Comparison of ENCODE assay signal across 8 cellular contexts in the genomic region with DNA sequence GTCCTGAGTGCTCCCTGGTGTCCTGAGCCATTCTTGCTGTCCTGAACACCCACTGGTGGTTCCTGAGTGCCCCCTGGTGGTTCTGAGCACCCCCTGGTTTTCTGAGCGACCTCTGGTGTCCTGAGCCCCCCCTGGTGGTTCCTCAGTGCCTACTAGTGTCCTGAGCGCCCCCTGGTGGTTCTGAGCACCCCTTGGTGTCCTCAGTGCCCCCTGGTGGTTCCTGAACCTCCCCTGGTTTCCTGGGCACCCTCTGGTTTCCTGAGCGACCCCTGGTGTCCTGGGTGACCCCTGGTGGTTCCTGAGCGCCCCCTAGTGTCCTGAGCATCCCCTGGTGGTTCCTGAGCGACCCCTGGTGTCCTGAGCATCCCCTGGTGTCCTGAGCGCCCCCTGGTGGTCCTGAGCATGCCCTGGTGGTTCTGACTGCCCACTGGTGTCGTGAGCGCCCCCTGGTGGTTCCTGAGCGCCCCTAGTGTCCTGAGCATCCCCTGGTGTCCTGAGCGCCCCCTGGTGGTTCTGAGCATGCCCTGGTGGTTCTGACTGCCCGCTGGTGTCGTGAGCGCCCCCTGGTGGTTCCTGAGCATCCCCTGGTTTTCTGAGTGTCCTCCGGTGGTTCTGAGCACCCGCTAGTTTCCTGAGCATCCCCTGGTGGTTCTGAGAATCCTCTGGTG.
A peak's percentile ranks its signal among the peaks of the same experiment; 100 is the strongest.
DNase-seq lines count a peak whose midpoint lies in the region; TF ChIP-seq lines count a peak whose summit lies in the region.

No MANE protein-coding gene starts in this region.

- H3T11ph ChIP-seq in H9 (ENCODE audit: low read length), result no peak overlapping the region

- no CpG with 5 or more reads among the region's 15 CpGs for WGBS in H9 (ENCODE audit: extremely low coverage, insufficient read length, low lambda C conversion rate)

- H3K56ac ChIP-seq in H9 (ENCODE audit: insufficient read length, low read depth, low read length), result no peak overlapping the region

- no peak overlapping the region for H3K4ac ChIP-seq in H9 (ENCODE audit: low read depth, low read length)

- TF ChIP-seq CTCF in GM12864 (IDR thresholded peaks at IDR 0.05; ENCODE audit: low read depth, low read length, missing control alignments) (peak; percentile 61), H9 (conservative IDR thresholded peaks at IDR 0.05) (peak; percentile 36; the same call in 2 of the 3 replicates)

- H3K23me2 ChIP-seq in H9 (ENCODE audit: insufficient read length, low read depth, low read length, poor library complexity, severe bottlenecking), result no peaks in the 10 kb centered on the region

- H3K4me1 Mint-ChIP-seq in H9, result no peaks in the 10 kb centered on the region

- H3K18ac ChIP-seq in H9 (ENCODE audit: insufficient read length, low read depth, low read length), result no peak overlapping the region

- no peak overlapping the region for H2AFZ ChIP-seq in H9 (ENCODE audit: low read length)

- H3K27ac Mint-ChIP-seq in H9, result no peak overlapping the region

- H3K9me3 ChIP-seq in H9 (ENCODE audit: control insufficient read depth, low read depth, low read length), result peaks cover 49% of the 10 kb centered on the region

- H3K79me2 ChIP-seq in H9 (ENCODE audit: insufficient read depth, low read length), result no peaks in the 10 kb centered on the region

- H3K4me2 ChIP-seq in H9 (ENCODE audit: insufficient read depth, insufficient read length, low read length), result no peak overlapping the region

- H3K4me1 ChIP-seq in H9 (ENCODE audit: insufficient read depth, low read length), result no peaks in the 10 kb centered on the region

- no peak overlapping the region for H3K14ac ChIP-seq in H9 (ENCODE audit: insufficient read depth, low read length)

- no peak overlapping the region for H2BK15ac ChIP-seq in H9 (ENCODE audit: low read depth, low read length)

- H3K9ac ChIP-seq in H9 (ENCODE audit: extremely low read depth, insufficient read length, low read length), result no peak overlapping the region

- no peak overlapping the region for H3K4me3 Mint-ChIP-seq in H9

- H3K9me3 Mint-ChIP-seq in H9, result peaks cover 75 to 83% of the 10 kb centered on the region in 2 experiments

- no peak overlapping the region for H3K27ac ChIP-seq in H9 (ENCODE audit: insufficient read length, low read depth, low read length)

- H2BK12ac ChIP-seq in H9 (ENCODE audit: insufficient read length, low read depth, low read length), result no peak overlapping the region

- H3K27me3 ChIP-seq in H9 (ENCODE audit: insufficient read depth, low read length), result no peaks in the 10 kb centered on the region

- H4K5ac ChIP-seq in H9 (ENCODE audit: insufficient read length, low read depth, low read length), result no peak overlapping the region

- no peak overlapping the region for H3K23ac ChIP-seq in H9 (ENCODE audit: insufficient read length, low read depth, low read length)

- H3K27me3 Mint-ChIP-seq in H9 (ENCODE audit: low read depth), result no peaks in the 10 kb centered on the region

- no peak overlapping the region for H2BK5ac ChIP-seq in H9 (ENCODE audit: insufficient read length, low read length)

- H4K20me1 ChIP-seq in H9 (ENCODE audit: control insufficient read depth, insufficient read depth, insufficient read length), result no peaks in the 10 kb centered on the region

- DNase-seq in GM12864 (ENCODE audit: low read depth) (peak; percentile 68), H9 (no peak), NCI-H2171 treated with DMSO at 0.1 percent for 48 hours (lab: John Stamatoyannopoulos, UW) (peak; percentile 46), head of caudate nucleus (peak in 30 of 42 donors; percentile 3 to 61 (median 24)), NCI-H774 (lab: John Stamatoyannopoulos, UW) (no peak), NAMALWA (ENCODE audit: low spot score) (no peak)
- DNase-seq in activated T-cell treated with anti-CD3 and anti-CD28 coated beads, Interleukin-2, amount 50 U/mL, for 1 hour, result peak; percentile 79
- peak; percentile 69 for DNase-seq in stimulated activated CD4-positive, alpha-beta T cell treated with anti-CD3 and anti-CD28 coated beads, Interleukin-4, amount 100 ng/mL, for 1 hour

- no peak overlapping the region for H4K91ac ChIP-seq in H9 (ENCODE audit: insufficient read length, low read depth, low read length)

- H2BK20ac ChIP-seq in H9 (ENCODE audit: low read depth, low read length, poor library complexity, severe bottlenecking), result no peak overlapping the region

- peak overlapping the region; percentile 30 for H3K4me3 ChIP-seq in GM12864 (ENCODE audit: low read depth, low read length)

- peaks cover 12 to 22% (median 17%) of the 10 kb centered on the region in 3 experiments; a peak in 6 of 7 replicates for H3K36me3 Mint-ChIP-seq in H9 (ENCODE audit: insufficient read depth in 1 of 3, low read depth in 3 of 3)

- no peak overlapping the region for H2AK5ac ChIP-seq in H9 (ENCODE audit: insufficient read length, low read length)

- no peak overlapping the region for H2BK120ac ChIP-seq in H9 (ENCODE audit: low read depth, low read length, poor library complexity, severe bottlenecking)

- intact Hi-C loops in head of caudate nucleus (cut with DNase I), result no loop called here

- H3K79me1 ChIP-seq in H9 (ENCODE audit: insufficient read depth, low read depth, low read length, poor library complexity, severe bottlenecking), result no peaks in the 10 kb centered on the region

- H4K8ac ChIP-seq in H9 (replicated peaks; ENCODE audit: insufficient read length, low read depth, low read length), result no peak overlapping the region

Comparison
In these comparisons a context has a peak if more than half of its experiments do, and no peak if none do; other contexts are left out.
1. DNase-seq: peak in GM12864 (single experiment), NCI-H2171 treated with DMSO at 0.1 percent for 48 hours (single experiment), activated T-cell treated with anti-CD3 and anti-CD28 coated beads, Interleukin-2, amount 50 U/mL, for 1 hour (single experiment), head of caudate nucleus (30 of 42) and stimulated activated CD4-positive, alpha-beta T cell treated with anti-CD3 and anti-CD28 coated beads, Interleukin-4, amount 100 ng/mL, for 1 hour (single experiment); none in H9 (single experiment), NCI-H774 (single experiment) and NAMALWA (single experiment).